In genomic region chr17:39653662-39654331, GRCh38 we compare ENCODE assay signal across 8 cellular contexts. TPM values are rescaled to one million over a fixed set of nuclear protein-coding genes. Genes with fewer than 3 reads are reported as not detected.
DNase-seq lines count a peak whose midpoint lies in the region; ATAC-seq and TF ChIP-seq lines count a peak whose summit lies in the region.

No MANE protein-coding gene starts in this region.

- TF ChIP-seq CTCF in endothelial cell (IDR thresholded peaks at IDR 0.05; ENCODE audit: unreplicated experiment), result peak; percentile 74

- intact Hi-C loops in naive thymus-derived CD4-positive, alpha-beta T cell (cut with micrococcal nuclease), result loop anchor here (1.0 to 2.0 kb wide), 4 partner anchors 15 to 31 kb away; partner anchors contain the start of gene PNMT (in 1 of the 2)

- POLR2A ChIA-PET in naive thymus-derived CD4-positive, alpha-beta T cell (lab: Charles Lee), result interaction anchor here (1.1 to 2.4 kb wide), 2 partner anchors 14 to 26 kb away, joined by 4 to 13 read pairs; partner anchors contain the start of gene PNMT

- H3K36me3 Mint-ChIP-seq in activated CD8-positive, alpha-beta memory T cell treated with anti-CD3 and anti-CD28 coated beads, Interleukin-2, amount 10 ng/mL, durations not matched to agents 7 days and 5 days, result peaks cover 2% of the 10 kb centered on the region
- peaks cover 9% of the 10 kb centered on the region for H3K36me3 Mint-ChIP-seq in endothelial cell (ENCODE audit: low read depth, unreplicated experiment)
- H3K36me3 Mint-ChIP-seq in naive thymus-derived CD4-positive, alpha-beta T cell, result peaks cover 0 to 20% (median 0%) of the 10 kb centered on the region in 5 donors

- H3K9me3 ChIP-seq in naive thymus-derived CD4-positive, alpha-beta T cell (ENCODE audit: control insufficient read depth in 2 of 3, low read length in 3 of 3), result no peaks in the 10 kb centered on the region

- H3K27ac ChIP-seq in naive thymus-derived CD4-positive, alpha-beta T cell (ENCODE audit: low read depth, low read length), result peak overlapping the region; percentile 36

- peaks cover 4 to 23% of the 10 kb centered on the region in 2 donors for H3K4me1 ChIP-seq in naive thymus-derived CD4-positive, alpha-beta T cell (ENCODE audit: control insufficient read depth in 2 of 2, insufficient read depth in 2 of 2, low read length in 2 of 2)

- no peaks in the 10 kb centered on the region for H3K9me3 Mint-ChIP-seq in activated CD8-positive, alpha-beta memory T cell treated with anti-CD3 and anti-CD28 coated beads, Interleukin-2, amount 10 ng/mL, durations not matched to agents 7 days and 5 days (ENCODE audit: low read depth)
- no peaks in the 10 kb centered on the region for H3K9me3 Mint-ChIP-seq in endothelial cell (ENCODE audit: unreplicated experiment)
- H3K9me3 Mint-ChIP-seq in naive thymus-derived CD4-positive, alpha-beta T cell, result no peaks in the 10 kb centered on the region

- CTCF ChIA-PET in activated CD8-positive, alpha-beta memory T cell treated with anti-CD3 and anti-CD28 coated beads, Interleukin-2, amount 10 ng/mL, durations not matched to agents 7 days and 5 days (lab: Charles Lee), result interaction anchor here (0.8 to 18.0 kb wide), 22 partner anchors 9 to 327 kb away, joined by 3 to 307 read pairs (median 6); partner anchors contain the start of genes MIEN1, PGAP3, PNMT and PPP1R1B
- CTCF ChIA-PET in naive thymus-derived CD4-positive, alpha-beta T cell (lab: Charles Lee), result interaction anchor here (0.5 to 3.5 kb wide), 19 partner anchors 8 to 211 kb away, joined by 3 to 25 read pairs (median 3); partner anchors contain the start of genes IKZF3 and PNMT

- H3K27me3 Mint-ChIP-seq in activated CD8-positive, alpha-beta memory T cell treated with anti-CD3 and anti-CD28 coated beads, Interleukin-2, amount 10 ng/mL, durations not matched to agents 7 days and 5 days, result no peaks in the 10 kb centered on the region
- H3K27me3 Mint-ChIP-seq in endothelial cell (ENCODE audit: unreplicated experiment), result peaks cover 7% of the 10 kb centered on the region
- H3K27me3 Mint-ChIP-seq in naive thymus-derived CD4-positive, alpha-beta T cell, result no peaks in the 10 kb centered on the region

- peak; percentile 89 for ATAC-seq in activated CD8-positive, alpha-beta memory T cell treated with anti-CD3 and anti-CD28 coated beads, Interleukin-2, amount 10 ng/mL, durations not matched to agents 7 days and 5 days
- peak; percentile 91 for ATAC-seq in naive thymus-derived CD4-positive, alpha-beta T cell
- ATAC-seq in GM21528 (IDR thresholded peaks at IDR 0.05; ENCODE audit: low FRiP score, unreplicated experiment), result no peak

- H3K27ac Mint-ChIP-seq in activated CD8-positive, alpha-beta memory T cell treated with anti-CD3 and anti-CD28 coated beads, Interleukin-2, amount 10 ng/mL, durations not matched to agents 7 days and 5 days, result peak overlapping the region; percentile 24
- H3K27ac Mint-ChIP-seq in endothelial cell (ENCODE audit: unreplicated experiment), result no peak overlapping the region
- H3K27ac Mint-ChIP-seq in naive thymus-derived CD4-positive, alpha-beta T cell, result peak overlapping the region in 5 of 9 donors; percentile 21 to 74 (median 51)

- H3K4me3 Mint-ChIP-seq in activated CD8-positive, alpha-beta memory T cell treated with anti-CD3 and anti-CD28 coated beads, Interleukin-2, amount 10 ng/mL, durations not matched to agents 7 days and 5 days, result no peak overlapping the region
- H3K4me3 Mint-ChIP-seq in endothelial cell (ENCODE audit: unreplicated experiment), result peak overlapping the region; percentile 56
- H3K4me3 Mint-ChIP-seq in naive thymus-derived CD4-positive, alpha-beta T cell, result no peak overlapping the region

- H3K4me3 ChIP-seq in naive thymus-derived CD4-positive, alpha-beta T cell (ENCODE audit: low read length), result no peak overlapping the region

- H3K36me3 ChIP-seq in naive thymus-derived CD4-positive, alpha-beta T cell (ENCODE audit: control insufficient read depth in 2 of 3, insufficient read depth in 3 of 3, low read length in 3 of 3), result peaks cover 0 to 45% (median 0%) of the 10 kb centered on the region in 3 experiments

- no peaks in the 10 kb centered on the region for H3K27me3 ChIP-seq in naive thymus-derived CD4-positive, alpha-beta T cell (ENCODE audit: control insufficient read depth in 2 of 2, insufficient read depth in 2 of 2, low read length in 2 of 2)

- DNase-seq in NCI-H2227 (lab: John Stamatoyannopoulos, UW; ENCODE audit: unreplicated experiment) (peak; percentile 51), NCI-H2227 treated with DMSO at 0.1 percent for 48 hours (lab: John Stamatoyannopoulos, UW) (no peak), NCI-H510A treated with DMSO at 0.1 percent for 48 hours (lab: John Stamatoyannopoulos, UW) (peak; percentile 53), endothelial cell (ENCODE audit: low spot score) (peak; percentile 83)
- DNase-seq in activated CD8-positive, alpha-beta memory T cell treated with anti-CD3 and anti-CD28 coated beads, Interleukin-2, amount 10 ng/mL, durations not matched to agents 7 days and 5 days, result peak; percentile 87
- DNase-seq in naive thymus-derived CD4-positive, alpha-beta T cell, result peak; percentile 58 to 83 (median 71)
- peak; percentile 49 to 81 (median 68) for DNase-seq in stimulated activated naive CD4-positive, alpha-beta T cell (lab: John Stamatoyannopoulos, UW)

- H3K4me1 Mint-ChIP-seq in activated CD8-positive, alpha-beta memory T cell treated with anti-CD3 and anti-CD28 coated beads, Interleukin-2, amount 10 ng/mL, durations not matched to agents 7 days and 5 days, result peaks cover 12% of the 10 kb centered on the region
- H3K4me1 Mint-ChIP-seq in endothelial cell (ENCODE audit: unreplicated experiment), result peaks cover 29% of the 10 kb centered on the region
- H3K4me1 Mint-ChIP-seq in naive thymus-derived CD4-positive, alpha-beta T cell, result peaks cover 24 to 74% (median 63%) of the 10 kb centered on the region in 7 donors

RNA-seq across cellular contexts. Expression of gene TCAP, which starts 11.4 kb away (rescaled TPM):
- total RNA-seq in activated CD8-positive, alpha-beta memory T cell treated with anti-CD3 and anti-CD28 coated beads, Interleukin-2, amount 10 ng/mL, durations not matched to agents 7 days and 5 days, result 1 to 10 TPM; 1.1 to 1.3 TPM
- total RNA-seq in endothelial cell (ENCODE audit: unreplicated experiment), result 1.2 TPM
- total RNA-seq in naive thymus-derived CD4-positive, alpha-beta T cell, result 10 to 100 TPM in 1 of 5 experiments, 1 to 10 TPM in 4; 1.7 to 10.5 (median 4.6) TPM
- under 1 TPM in 1 of 2 donors, not detected in 1; 0.12 TPM for polyA plus RNA-seq in naive thymus-derived CD4-positive, alpha-beta T cell

RNA-seq across cellular contexts. Expression of gene PNMT, which starts 14.5 kb away (rescaled TPM):
- not detected for total RNA-seq in activated CD8-positive, alpha-beta memory T cell treated with anti-CD3 and anti-CD28 coated beads, Interleukin-2, amount 10 ng/mL, durations not matched to agents 7 days and 5 days
- not detected for total RNA-seq in endothelial cell (ENCODE audit: unreplicated experiment)
- total RNA-seq in naive thymus-derived CD4-positive, alpha-beta T cell, result under 1 TPM in 4 of 5 experiments, not detected in 1; 0.42 to 0.89 (median 0.50) TPM
- under 1 TPM; 0.36 to 0.48 TPM for polyA plus RNA-seq in naive thymus-derived CD4-positive, alpha-beta T cell

RNA-seq across cellular contexts. Expression of gene STARD3, which starts 16.9 kb away (rescaled TPM):
- total RNA-seq in activated CD8-positive, alpha-beta memory T cell treated with anti-CD3 and anti-CD28 coated beads, Interleukin-2, amount 10 ng/mL, durations not matched to agents 7 days and 5 days, result 10 to 100 TPM; 70.5 to 75.7 TPM
- 77.7 TPM for total RNA-seq in endothelial cell (ENCODE audit: unreplicated experiment)
- 100 to 1,000 TPM in 2 of 5 experiments, 10 to 100 TPM in 3; 69.8 to 143 (median 99.3) TPM for total RNA-seq in naive thymus-derived CD4-positive, alpha-beta T cell
- 10 to 100 TPM; 46.7 to 56.9 TPM for polyA plus RNA-seq in naive thymus-derived CD4-positive, alpha-beta T cell

RNA-seq across cellular contexts. Expression of gene PPP1R1B, which starts 27.0 kb away (rescaled TPM):
- not detected for total RNA-seq in activated CD8-positive, alpha-beta memory T cell treated with anti-CD3 and anti-CD28 coated beads, Interleukin-2, amount 10 ng/mL, durations not matched to agents 7 days and 5 days
- not detected for total RNA-seq in endothelial cell (ENCODE audit: unreplicated experiment)
- not detected for total RNA-seq in naive thymus-derived CD4-positive, alpha-beta T cell
- polyA plus RNA-seq in naive thymus-derived CD4-positive, alpha-beta T cell, result not detected

RNA-seq across cellular contexts. Expression of gene PGAP3, which starts 34.1 kb away (rescaled TPM):
- 10 to 100 TPM; 10.5 to 13.8 TPM for total RNA-seq in activated CD8-positive, alpha-beta memory T cell treated with anti-CD3 and anti-CD28 coated beads, Interleukin-2, amount 10 ng/mL, durations not matched to agents 7 days and 5 days
- 11.2 TPM for total RNA-seq in endothelial cell (ENCODE audit: unreplicated experiment)
- total RNA-seq in naive thymus-derived CD4-positive, alpha-beta T cell, result 10 to 100 TPM; 26.3 to 39.9 (median 35.1) TPM
- 10 to 100 TPM; 13.3 to 20.7 TPM for polyA plus RNA-seq in naive thymus-derived CD4-positive, alpha-beta T cell
